In the genomic region with DNA sequence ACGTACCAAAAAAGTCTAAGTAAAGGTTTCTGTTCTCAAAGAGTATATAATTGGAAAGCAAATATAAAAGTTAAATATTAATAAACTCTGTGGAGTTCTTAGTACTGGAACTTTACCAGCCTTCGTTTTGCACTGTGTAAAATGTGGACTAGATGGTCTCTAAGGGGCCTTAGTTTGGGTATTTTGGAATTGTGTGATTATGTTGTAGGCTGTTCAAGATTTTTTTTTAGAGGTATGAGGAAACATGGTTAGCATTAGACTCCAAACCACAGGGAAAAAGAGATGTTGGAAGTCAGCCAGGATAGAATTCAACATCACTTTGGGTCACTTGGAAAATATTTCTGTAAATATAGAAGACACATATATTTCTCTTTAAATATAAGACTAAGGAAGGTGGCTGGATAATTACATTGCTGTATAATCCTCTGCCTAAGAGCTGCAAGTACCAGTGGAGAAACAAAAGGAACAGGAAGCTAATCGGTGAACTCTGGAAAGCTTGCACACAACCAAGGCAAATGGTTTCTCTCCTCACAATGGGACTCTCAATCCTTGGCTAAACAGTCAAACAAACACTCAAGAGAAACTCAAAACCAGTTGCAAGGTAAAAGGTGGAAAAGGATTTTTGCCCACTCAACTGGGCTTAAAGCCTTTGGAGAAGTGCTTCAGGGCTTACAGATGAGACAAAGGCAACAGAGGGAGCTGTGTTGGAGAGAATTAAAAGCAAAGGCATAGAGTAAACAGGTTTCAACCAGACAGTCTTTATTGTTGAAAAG, we compare ENCODE assay signal across 1 cellular context.
TF ChIP-seq lines count a peak whose summit lies in the region.

No MANE protein-coding gene starts in this region.

TF ChIP-seq in H1, 55 proteins besides CTCF, POLR2A, EP300 and RAD21 (continued from another document):
- TF ChIP-seq CHD1 (IDR thresholded peaks at IDR 0.05; ENCODE audit: low read depth, low read length) (no peak), JUND (IDR thresholded peaks at IDR 0.05; ENCODE audit: low read length) (no peak), KDM4A (IDR thresholded peaks at IDR 0.05; ENCODE audit: low read depth, low read length, severe bottlenecking) (no peak), POU5F1 (IDR thresholded peaks at IDR 0.05; ENCODE audit: low read depth, low read length) (no peak), CBX5 (IDR thresholded peaks at IDR 0.05; ENCODE audit: low read depth, low read length) (no peak), CEBPB (IDR thresholded peaks at IDR 0.05; ENCODE audit: low read depth, low read length) (no peak)
TF ChIP-seq in H1: peak in this region for 0.
